Comparison of ENCODE assay signal across 11 cellular contexts in genomic region chr21:25360593-25360992, GRCh38.
DNase-seq lines count a peak whose midpoint lies in the region; ATAC-seq and TF ChIP-seq lines count a peak whose summit lies in the region.
"Had no signal": no experiment of that assay in that cellular context is flagged by ENCODE, and none has a peak within 500 bp of the region (broad histone marks: within the 10 kb centered on the region; RNA-seq: fewer than 3 reads in every experiment).

No MANE protein-coding gene starts in this region.

- H3K27me3 Mint-ChIP-seq in mesothelial cell of epicardium (ENCODE audit: low read depth): no peaks in the 10 kb centered on the region

- H3K4me3 Mint-ChIP-seq in mesothelial cell of epicardium: no peak overlapping the region

- in situ Hi-C loops in SK-MEL-5 (cut with HindIII; ENCODE audit: low pct_unique_long_range_greater_than_20kb, low sequenced_read_pairs): no loop called here

- no peak for ATAC-seq in GM19395 (IDR thresholded peaks at IDR 0.05; ENCODE audit: unreplicated experiment)
- ATAC-seq: A549 had no signal

- H3K9me3 Mint-ChIP-seq in mesothelial cell of epicardium: no peaks in the 10 kb centered on the region

- peak; percentile 31 for DNase-seq in DMS53 (lab: John Stamatoyannopoulos, UW)
- DNase-seq in DMS53 treated with DMSO at 0.1 percent for 48 hours (lab: John Stamatoyannopoulos, UW; ENCODE audit: unreplicated experiment): no peak
- DNase-seq in GM20000 (ENCODE audit: low spot score): no peak
- DNase-seq in SK-MEL-5 (ENCODE audit: low read depth, low spot score): peak; percentile 22
- DNase-seq in mesothelial cell of epicardium (ENCODE audit: low spot score in 2 of 2, unreplicated experiment in 2 of 2): no peak
- DNase-seq in activated effector memory CD4-positive, alpha-beta T cell treated with Interleukin-2 at 50 U/mL for 16 hours: no peak
- no peak for DNase-seq in activated gamma-delta T cell (lab: John Stamatoyannopoulos, UW)
- DNase-seq: hippocampal formation, SHP77 had no signal

- H3K4me1 Mint-ChIP-seq in mesothelial cell of epicardium: no peaks in the 10 kb centered on the region

- no peak overlapping the region for H3K27ac Mint-ChIP-seq in mesothelial cell of epicardium

- TF ChIP-seq CTCF in GM20000 (IDR thresholded peaks at IDR 0.05; ENCODE audit: extremely low read depth, missing control alignments): peak; percentile 5
- TF ChIP-seq CTCF in mesothelial cell of epicardium (IDR thresholded peaks at IDR 0.05; ENCODE audit: unreplicated experiment): peak; percentile 19

- no peaks in the 10 kb centered on the region for H3K36me3 Mint-ChIP-seq in mesothelial cell of epicardium

Comparison
In these comparisons a context has a peak if more than half of its experiments do, and no peak if none do; other contexts are left out.
1. DNase-seq: peak in DMS53 (single experiment) and SK-MEL-5 (single experiment); none in DMS53 treated with DMSO at 0.1 percent for 48 hours (single experiment), GM20000 (single experiment), mesothelial cell of epicardium (0 of 2), activated effector memory CD4-positive, alpha-beta T cell treated with Interleukin-2 at 50 U/mL for 16 hours (single experiment) and activated gamma-delta T cell (single experiment).